ENCODE assay signal across 7 cellular contexts in genomic region chr7:142632291-142633134, GRCh38.
DNase-seq lines count a peak whose midpoint lies in the region; TF ChIP-seq lines count a peak whose summit lies in the region.

No MANE protein-coding gene starts in this region.

- peak; percentile 73 for TF ChIP-seq CTCF in GM12873 (IDR thresholded peaks at IDR 0.05; ENCODE audit: insufficient read depth, low read depth, low read length, missing control alignments)
- peak; percentile 85 for TF ChIP-seq CTCF in H9 (conservative IDR thresholded peaks at IDR 0.05)
- TF ChIP-seq CTCF in LNCaP clone FGC (IDR thresholded peaks at IDR 0.05; ENCODE audit: control insufficient read depth, extremely low read depth, insufficient read depth) = peak; percentile 75
- TF ChIP-seq CTCF in SK-N-SH (IDR thresholded peaks at IDR 0.05) = peak; percentile 93
- peak; percentile 72 for TF ChIP-seq CTCF in cardiac muscle cell (IDR thresholded peaks at IDR 0.05; ENCODE audit: low read depth, low read length)

- H3K27ac ChIP-seq in H9 (ENCODE audit: insufficient read length, low read depth, low read length) = no peak overlapping the region
- H3K27ac ChIP-seq in SK-N-SH (ENCODE audit: low read depth in 2 of 2, low read length in 1 of 2) = peak overlapping the region in 1 of 2 experiments; percentile 11; a peak in 1 of 4 replicates
- no peak overlapping the region for H3K27ac ChIP-seq in cardiac muscle cell

- H3K23ac ChIP-seq in H9 (ENCODE audit: insufficient read length, low read depth, low read length) = no peak overlapping the region

- H3K9ac ChIP-seq in H9 (ENCODE audit: extremely low read depth, insufficient read length, low read length) (no peak overlapping the region), SK-N-SH (no peak overlapping the region)

- H3K4me1 ChIP-seq in H9 (ENCODE audit: insufficient read depth, low read length) (no peaks in the 10 kb centered on the region), SK-N-SH (ENCODE audit: control insufficient read depth in 1 of 2, insufficient read depth in 2 of 2, low read depth in 1 of 2, low read length in 1 of 2) (no peaks in the 10 kb centered on the region; a peak in 2 of 4 replicates), cardiac muscle cell (ENCODE audit: low read depth) (no peaks in the 10 kb centered on the region)

- H3K36me3 Mint-ChIP-seq in H9 (ENCODE audit: insufficient read depth in 1 of 3, low read depth in 3 of 3) = peaks cover 0 to 13% (median 5%) of the 10 kb centered on the region in 3 experiments; a peak in 3 of 7 replicates
- H3K36me3 Mint-ChIP-seq in activated naive CD4-positive, alpha-beta T cell treated with anti-CD3 and anti-CD28 coated beads, Interleukin-2, amount 50 U/mL, for 24 hours = no peaks in the 10 kb centered on the region

- H3K56ac ChIP-seq in H9 (ENCODE audit: insufficient read length, low read depth, low read length) = no peak overlapping the region

- H3K79me2 ChIP-seq in H9 (ENCODE audit: insufficient read depth, low read length) (no peaks in the 10 kb centered on the region), SK-N-SH (ENCODE audit: insufficient read depth) (no peaks in the 10 kb centered on the region)

- no peak overlapping the region for H3T11ph ChIP-seq in H9 (ENCODE audit: low read length)

- no peak overlapping the region for H3K4ac ChIP-seq in H9 (ENCODE audit: low read depth, low read length)

- no peak overlapping the region for H2BK20ac ChIP-seq in H9 (ENCODE audit: low read depth, low read length, poor library complexity, severe bottlenecking)

- WGBS in H9 (ENCODE audit: extremely low coverage, insufficient read length, low lambda C conversion rate) = no CpG with 5 or more reads among the region's 17 CpGs
- 28% methylated on average over 17 of the region's 17 CpGs for WGBS in SK-N-SH (ENCODE audit: low lambda C conversion rate)

- no peak overlapping the region for H2BK15ac ChIP-seq in H9 (ENCODE audit: low read depth, low read length)

- H3K36me3 ChIP-seq in SK-N-SH (replicated peaks in 1 of 2; ENCODE audit: control insufficient read depth in 1 of 2, insufficient read depth in 2 of 2, low read length in 1 of 2) = no peaks in the 10 kb centered on the region
- no peaks in the 10 kb centered on the region for H3K36me3 ChIP-seq in cardiac muscle cell

- no peak overlapping the region for H2BK12ac ChIP-seq in H9 (ENCODE audit: insufficient read length, low read depth, low read length)

- H4K20me1 ChIP-seq in H9 (ENCODE audit: control insufficient read depth, insufficient read depth, insufficient read length) (no peaks in the 10 kb centered on the region), SK-N-SH (ENCODE audit: insufficient read depth) (no peaks in the 10 kb centered on the region)

- 0 out of 4 replicates have a peak, but pooled peaks cover 0 to 2% of the 10 kb centered on the region in 2 experiments for H3K4me1 Mint-ChIP-seq in H9
- peaks cover 24% of the 10 kb centered on the region for H3K4me1 Mint-ChIP-seq in activated naive CD4-positive, alpha-beta T cell treated with anti-CD3 and anti-CD28 coated beads, Interleukin-2, amount 50 U/mL, for 24 hours

- H2AK5ac ChIP-seq in H9 (ENCODE audit: insufficient read length, low read length) = no peak overlapping the region

- H3K79me1 ChIP-seq in H9 (ENCODE audit: insufficient read depth, low read depth, low read length, poor library complexity, severe bottlenecking) = no peaks in the 10 kb centered on the region

- POLR2A ChIA-PET in SK-N-SH (lab: Yijun Ruan, JAX) = interaction anchor here (0.6 to 1.2 kb wide), 3 partner anchors 29 to 1434 kb away, joined by 3 to 12 read pairs (median 3); no protein-coding TSS in a partner anchor

- H2AFZ ChIP-seq in H9 (ENCODE audit: low read length) = no peak overlapping the region
- H2AFZ ChIP-seq in SK-N-SH (ENCODE audit: low read depth) = no peak overlapping the region

- peaks cover 4% of the 10 kb centered on the region for H3F3A ChIP-seq in SK-N-SH (replicated peaks; ENCODE audit: insufficient read depth)

- no peak overlapping the region for H3K18ac ChIP-seq in H9 (ENCODE audit: insufficient read length, low read depth, low read length)

- H3K4me3 ChIP-seq in LNCaP clone FGC (ENCODE audit: low read depth, low read length) (no peak overlapping the region), SK-N-SH (ENCODE audit: low read depth in 2 of 2, low read length in 1 of 2) (no peak overlapping the region), cardiac muscle cell (no peak overlapping the region)

- no peak overlapping the region for H3K27ac Mint-ChIP-seq in H9
- H3K27ac Mint-ChIP-seq in activated naive CD4-positive, alpha-beta T cell treated with anti-CD3 and anti-CD28 coated beads, Interleukin-2, amount 50 U/mL, for 24 hours = peak overlapping the region; percentile 70

- H4K5ac ChIP-seq in H9 (ENCODE audit: insufficient read length, low read depth, low read length) = no peak overlapping the region

- DNase-seq in H9 (peak; percentile 76), LNCaP clone FGC (ENCODE audit: low read depth) (peak; percentile 25), SK-N-SH (peak; percentile 87), cardiac muscle cell (ENCODE audit: low read depth in 1 of 2, low spot score in 1 of 2) (peak; percentile 70 to 76), putamen (ENCODE audit: low spot score) (peak; percentile 62)

- TF ChIP-seq EP300 in SK-N-SH (IDR thresholded peaks at IDR 0.05; ENCODE audit: borderline replicate concordance in 1 of 2, low read depth in 1 of 2, low read length in 1 of 2) = no peak

- H4K8ac ChIP-seq in H9 (replicated peaks; ENCODE audit: insufficient read length, low read depth, low read length) = no peak overlapping the region

- H3K27me3 ChIP-seq in H9 (ENCODE audit: insufficient read depth, low read length) (no peaks in the 10 kb centered on the region), SK-N-SH (ENCODE audit: insufficient read depth) (peaks cover 14% of the 10 kb centered on the region; the same call in 1 of the 2 replicates), cardiac muscle cell (peaks cover 8% of the 10 kb centered on the region)

- peaks cover 13 to 19% of the 10 kb centered on the region in 2 experiments for H3K9me3 Mint-ChIP-seq in H9
- no peaks in the 10 kb centered on the region for H3K9me3 Mint-ChIP-seq in activated naive CD4-positive, alpha-beta T cell treated with anti-CD3 and anti-CD28 coated beads, Interleukin-2, amount 50 U/mL, for 24 hours

- no peaks in the 10 kb centered on the region for H3K23me2 ChIP-seq in H9 (ENCODE audit: insufficient read length, low read depth, low read length, poor library complexity, severe bottlenecking)

- H4K91ac ChIP-seq in H9 (ENCODE audit: insufficient read length, low read depth, low read length) = no peak overlapping the region

- CTCF ChIA-PET in SK-N-SH (lab: Yijun Ruan, JAX) = interaction anchor here (0.5 to 11.2 kb wide), 92 partner anchors 8 to 582 kb away, joined by 3 to 488 read pairs (median 4); partner anchors contain the start of genes EPHB6, PRSS1 and PRSS2

- no peak overlapping the region for H2BK120ac ChIP-seq in H9 (ENCODE audit: low read depth, low read length, poor library complexity, severe bottlenecking)

- H3K4me2 ChIP-seq in H9 (ENCODE audit: insufficient read depth, insufficient read length, low read length) = no peak overlapping the region
- no peak overlapping the region for H3K4me2 ChIP-seq in SK-N-SH

- H2BK5ac ChIP-seq in H9 (ENCODE audit: insufficient read length, low read length) = no peak overlapping the region

- H3K4me3 Mint-ChIP-seq in H9 = no peak overlapping the region
- peak overlapping the region; percentile 57 for H3K4me3 Mint-ChIP-seq in activated naive CD4-positive, alpha-beta T cell treated with anti-CD3 and anti-CD28 coated beads, Interleukin-2, amount 50 U/mL, for 24 hours

- TF ChIP-seq RAD21 in SK-N-SH (IDR thresholded peaks at IDR 0.05; ENCODE audit: low read length) = peak; percentile 96

- H3K27me3 Mint-ChIP-seq in H9 (ENCODE audit: low read depth) = peaks cover 16% of the 10 kb centered on the region
- H3K27me3 Mint-ChIP-seq in activated naive CD4-positive, alpha-beta T cell treated with anti-CD3 and anti-CD28 coated beads, Interleukin-2, amount 50 U/mL, for 24 hours = no peaks in the 10 kb centered on the region

- no peaks in the 10 kb centered on the region for H3K9me2 ChIP-seq in SK-N-SH

- H3K14ac ChIP-seq in H9 (ENCODE audit: insufficient read depth, low read length) = no peak overlapping the region

- H3K9me3 ChIP-seq in H9 (ENCODE audit: control insufficient read depth, low read depth, low read length) (no peaks in the 10 kb centered on the region), SK-N-SH (peaks cover 4% of the 10 kb centered on the region; the same call in 1 of the 2 replicates), cardiac muscle cell (ENCODE audit: low read depth) (no peaks in the 10 kb centered on the region)

TF ChIP-seq in SK-N-SH, 30 proteins besides CTCF, POLR2A, EP300 and RAD21 (continues in another document):
- TF ChIP-seq POLR2AphosphoS5 (IDR thresholded peaks at IDR 0.05; ENCODE audit: low read depth, low read length) = no peak
- TF ChIP-seq MXI1 (IDR thresholded peaks at IDR 0.05; ENCODE audit: low read depth, low read length) = no peak
- no peak for TF ChIP-seq JUND (IDR thresholded peaks at IDR 0.05)
- TF ChIP-seq RCOR1 (IDR thresholded peaks at IDR 0.05; ENCODE audit: low read length) = no peak
- TF ChIP-seq TCF12 (IDR thresholded peaks at IDR 0.05) = no peak
- TF ChIP-seq ZBTB33 (IDR thresholded peaks at IDR 0.05; ENCODE audit: borderline replicate concordance, low read depth) = no peak
- 0 out of 2 replicates have a peak, but pooled peaks have one; percentile 17 for TF ChIP-seq GATA2 (CRISPR knock-in tag; IDR thresholded peaks at IDR 0.05)
- TF ChIP-seq SMC3 (IDR thresholded peaks at IDR 0.05; ENCODE audit: low read depth, low read length) = peak; percentile 92
- TF ChIP-seq FOSL2 (IDR thresholded peaks at IDR 0.05; ENCODE audit: borderline replicate concordance, low read depth) = no peak

Comparison
In these comparisons a context has a peak if more than half of its experiments do, and no peak if none do; other contexts are left out.
1. DNase-seq: peak in every context shown above with its lines; median percentile 87 in SK-N-SH; 76 in H9; 73 in cardiac muscle cell; 62 in putamen; 25 in LNCaP clone FGC.